Comparison of ENCODE assay signal across 25 cellular contexts in genomic region chr17:46023783-46024388, GRCh38. TPM values are rescaled to one million over a fixed set of nuclear protein-coding genes. Genes with fewer than 3 reads are reported as not detected.
A peak's percentile ranks its signal among the peaks of the same experiment; 100 is the strongest.
DNase-seq lines count a peak whose midpoint lies in the region; FAIRE-seq and TF ChIP-seq lines count a peak whose summit lies in the region.
"Had no signal": no experiment of that assay in that cellular context is flagged by ENCODE, and none has a peak within 500 bp of the region (broad histone marks: within the 10 kb centered on the region; RNA-seq: fewer than 3 reads in every experiment).

No MANE protein-coding gene starts in this region.

- peaks cover 27% of the 10 kb centered on the region for H3K4me1 ChIP-seq in CD8-positive, alpha-beta memory T cell (ENCODE audit: insufficient read depth, low read length)
- H3K4me1 ChIP-seq in sigmoid colon = peaks cover 0 to 5% (median 0%) of the 10 kb centered on the region in 4 donors
- H3K4me1 ChIP-seq: Caco-2 had no signal

- H3K27me3 ChIP-seq in CD8-positive, alpha-beta memory T cell (ENCODE audit: insufficient read depth, low read length, poor library complexity, severe bottlenecking) = no peaks in the 10 kb centered on the region
- H3K27me3 ChIP-seq in sigmoid colon = no peaks in the 10 kb centered on the region

- POLR2A ChIA-PET in CD8-positive, alpha-beta memory T cell (lab: Charles Lee) = no interaction called here

- peaks cover 0 to 24% (median 4%) of the 10 kb centered on the region in 3 donors for H3K36me3 Mint-ChIP-seq in CD8-positive, alpha-beta memory T cell
- H3K36me3 Mint-ChIP-seq in immature natural killer cell = peaks cover 7 to 14% (median 8%) of the 10 kb centered on the region in 3 donors

- CTCF ChIA-PET in CD8-positive, alpha-beta memory T cell (lab: Charles Lee) = no interaction called here

- no peak for TF ChIP-seq CTCF in sigmoid colon (IDR thresholded peaks at IDR 0.05)

- no peak for FAIRE-seq in RCC 7860 (lab: Jason Lieb, UNC)
- FAIRE-seq: H1, islet of Langerhans had no signal

- H3K4me3 ChIP-seq in CD8-positive, alpha-beta memory T cell (ENCODE audit: low read length) = no peak overlapping the region
- no peak overlapping the region for H3K4me3 ChIP-seq in sigmoid colon
- H3K4me3 ChIP-seq: lung had no signal

- no peak overlapping the region for H3K4me3 Mint-ChIP-seq in CD8-positive, alpha-beta memory T cell
- peak overlapping the region in 3 of 5 donors; percentile 37 to 53 (median 38) for H3K4me3 Mint-ChIP-seq in immature natural killer cell
- H3K4me3 Mint-ChIP-seq: stimulated activated naive CD8-positive, alpha-beta T cell treated with anti-CD3 and anti-CD28 coated beads, Interleukin-15, amount 100 ng/mL, for 72 hours had no signal

- H3K36me3 ChIP-seq in CD8-positive, alpha-beta memory T cell (ENCODE audit: insufficient read depth, low read length) = peaks cover 13% of the 10 kb centered on the region
- peaks cover 0 to 21% (median 5%) of the 10 kb centered on the region in 4 donors for H3K36me3 ChIP-seq in sigmoid colon

- no peaks in the 10 kb centered on the region for H3K27me3 Mint-ChIP-seq in CD8-positive, alpha-beta memory T cell
- H3K27me3 Mint-ChIP-seq in immature natural killer cell (ENCODE audit: low read depth in 3 of 3) = peaks cover 6 to 18% (median 9%) of the 10 kb centered on the region in 3 donors
- H3K27me3 Mint-ChIP-seq: stimulated activated naive CD8-positive, alpha-beta T cell treated with anti-CD3 and anti-CD28 coated beads, Interleukin-15, amount 100 ng/mL, for 72 hours had no signal

- intact Hi-C loops in sigmoid colon (cut with DNase I) = no loop called here

- no peak for TF ChIP-seq POLR2A in sigmoid colon (IDR thresholded peaks at IDR 0.05)

- 94% methylated on average over 24 of the region's 24 CpGs for WGBS in sigmoid colon, 2 donors

- no peak for TF ChIP-seq EP300 in sigmoid colon (IDR thresholded peaks at IDR 0.05)

- peaks cover 27 to 45% (median 38%) of the 10 kb centered on the region in 3 donors for H3K4me1 Mint-ChIP-seq in CD8-positive, alpha-beta memory T cell
- H3K4me1 Mint-ChIP-seq in immature natural killer cell = peaks cover 67 to 74% of the 10 kb centered on the region in 2 donors

- no peaks in the 10 kb centered on the region for H3K9me3 ChIP-seq in CD8-positive, alpha-beta memory T cell (ENCODE audit: low read length)
- no peaks in the 10 kb centered on the region for H3K9me3 ChIP-seq in sigmoid colon
- H3K9me3 ChIP-seq: Caco-2 had no signal

- DNase-seq in CD8-positive, alpha-beta memory T cell = no peak
- DNase-seq in NCI-H82 (lab: John Stamatoyannopoulos, UW) (peak; percentile 61), immature natural killer cell (no peak), sigmoid colon (peak; percentile 51), foreskin melanocyte (no peak), glomerular visceral epithelial cell (ENCODE audit: extremely low spot score) (no peak), RCC 7860 (ENCODE audit: low spot score) (no peak)
- DNase-seq: activated CD4-positive, alpha-beta T cell treated with anti-CD3 and anti-CD28 coated beads for 1 hour; amniotic stem cell; Caco-2; DND-41; hippocampal formation; NCI-H1092; stimulated activated naive CD8-positive, alpha-beta T cell treated with anti-CD3 and anti-CD28 coated beads, Interleukin-15, amount 100 ng/mL, for 72 hours; trophoblast cell had no signal

- H3K27ac ChIP-seq in CD8-positive, alpha-beta memory T cell (ENCODE audit: low read depth, low read length) = no peak overlapping the region
- H3K27ac ChIP-seq in sigmoid colon = no peak overlapping the region
- H3K27ac ChIP-seq: epithelial cell of prostate, parathyroid adenoma had no signal

- no peaks in the 10 kb centered on the region for H3K9me3 Mint-ChIP-seq in CD8-positive, alpha-beta memory T cell
- no peaks in the 10 kb centered on the region for H3K9me3 Mint-ChIP-seq in immature natural killer cell

- H3K27ac Mint-ChIP-seq in CD8-positive, alpha-beta memory T cell = peak overlapping the region in 5 of 8 donors; percentile 38 to 91 (median 72)
- peak overlapping the region; percentile 54 to 80 (median 68) for H3K27ac Mint-ChIP-seq in immature natural killer cell

RNA-seq across cellular contexts. Expression of gene STH, which starts 24.8 kb away (rescaled TPM):
- total RNA-seq in CD8-positive, alpha-beta memory T cell = not detected
- polyA plus RNA-seq in CD8-positive, alpha-beta memory T cell = not detected
- polyA plus RNA-seq in immature natural killer cell (not detected), sigmoid colon (not detected)
- total RNA-seq in sigmoid colon = not detected
- total RNA-seq: Caco-2, dermis microvascular lymphatic vessel endothelial cell, fibroblast of villous mesenchyme, H1, lung, NCI-H460, RPMI7951, skeletal muscle tissue had no signal
- polyA plus RNA-seq: H1, lung had no signal

Comparison
In these comparisons a context has a peak if more than half of its experiments do, and no peak if none do; other contexts are left out.
1. DNase-seq: peak in NCI-H82 (single experiment) and sigmoid colon (single experiment); none in CD8-positive, alpha-beta memory T cell (0 of 5), immature natural killer cell (0 of 3), foreskin melanocyte (single experiment), glomerular visceral epithelial cell (single experiment) and RCC 7860 (single experiment).
2. H3K4me3 Mint-ChIP-seq: peak in immature natural killer cell (3 of 5); none in CD8-positive, alpha-beta memory T cell (0 of 7).